In the genomic region with DNA sequence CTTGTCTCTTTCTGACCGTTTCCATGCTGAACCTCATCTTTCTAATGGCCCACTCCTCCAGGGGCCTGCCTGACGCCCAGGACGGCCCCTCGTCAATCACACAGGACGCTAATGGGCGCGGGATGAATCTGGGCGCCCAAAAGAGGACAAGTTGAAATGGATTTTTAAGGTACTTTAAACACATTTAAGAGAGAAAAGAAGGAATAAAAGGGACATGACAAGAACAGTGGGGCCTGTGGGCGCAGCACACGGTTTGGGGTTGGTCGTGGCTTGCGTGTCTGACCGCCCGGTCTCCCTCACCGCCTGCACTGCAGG, we compare ENCODE assay signal across 1 cellular context.
TF ChIP-seq lines count a peak whose summit lies in the region.

No MANE protein-coding gene starts in this region.

TF ChIP-seq in H1, 55 proteins besides CTCF, POLR2A, EP300 and RAD21 (continued from another document):
- TF ChIP-seq KDM4A (IDR thresholded peaks at IDR 0.05; ENCODE audit: low read depth, low read length, severe bottlenecking): no peak
